In the genomic region with DNA sequence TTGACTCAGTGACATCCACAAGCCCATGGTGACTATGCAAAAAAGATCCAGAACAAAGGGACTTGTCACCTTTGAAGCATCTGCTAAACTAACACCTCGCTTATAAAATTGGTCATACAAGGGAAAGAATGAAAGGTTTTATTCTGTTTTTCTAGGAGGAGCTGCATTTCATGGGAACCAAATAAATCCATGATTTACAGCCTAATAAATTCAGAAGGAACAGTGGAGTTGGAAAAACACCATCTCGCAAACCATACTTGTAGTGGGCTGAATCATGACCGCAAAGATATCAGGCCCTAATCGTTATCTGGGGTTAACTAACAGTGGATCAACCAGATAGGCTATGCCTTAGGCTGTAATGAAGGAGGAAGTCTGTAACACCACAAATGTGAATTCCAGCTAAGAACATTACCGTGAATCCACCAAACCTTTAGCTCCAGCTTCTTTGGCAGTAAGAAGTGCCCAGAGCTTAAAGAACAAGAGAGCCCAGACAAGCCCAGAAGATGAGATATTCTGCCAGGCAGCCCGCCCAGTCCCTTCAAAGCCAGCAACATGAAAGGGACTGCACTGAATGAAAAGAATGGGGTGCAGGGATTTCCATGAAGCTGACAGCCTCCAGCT, we compare ENCODE assay signal across 19 cellular contexts. TPM values are rescaled to one million over a fixed set of nuclear protein-coding genes. Genes with fewer than 3 reads are reported as not detected.
DNase-seq lines count a peak whose midpoint lies in the region; ATAC-seq and TF ChIP-seq lines count a peak whose summit lies in the region.
"Had no signal": no experiment of that assay in that cellular context is flagged by ENCODE, and none has a peak within 500 bp of the region (broad histone marks: within the 10 kb centered on the region; RNA-seq: fewer than 3 reads in every experiment).

No MANE protein-coding gene starts in this region.

- no peak for TF ChIP-seq POLR2A in transverse colon (IDR thresholded peaks at IDR 0.05)

- H3K9me3 Mint-ChIP-seq in activated CD4-positive, alpha-beta memory T cell treated with anti-CD3 and anti-CD28 coated beads for 36 hours, result no peaks in the 10 kb centered on the region
- H3K9me3 Mint-ChIP-seq in activated CD4-positive, alpha-beta memory T cell treated with anti-CD3 and anti-CD28 coated beads, Interleukin-2, amount 10 ng/mL, durations not matched to agents 7 days and 5 days, result no peaks in the 10 kb centered on the region
- no peaks in the 10 kb centered on the region for H3K9me3 Mint-ChIP-seq in activated T-helper 1 cell treated with anti-CD3 and anti-CD28 coated beads, Interleukin-12 subunit alpha, Interleukin-12 subunit beta, Interleukin-2, Interleukin-4 antibody, amounts not matched to agents 30 ng/mL and 10 ng/mL and 1 ng/mL, durations not matched to agents 14 hours and 24 hours and 36 hours
- H3K9me3 Mint-ChIP-seq: activated T-cell treated with anti-CD3 and anti-CD28 coated beads, Interleukin-2, amount 50 U/mL, for 4 hours; CD4-positive, alpha-beta T cell; stimulated activated naive CD8-positive, alpha-beta T cell treated with anti-CD3 and anti-CD28 coated beads, Interleukin-15, amount 100 ng/mL, for 72 hours had no signal

- peaks cover 78% of the 10 kb centered on the region for H3K4me1 ChIP-seq in OCI-LY7 (ENCODE audit: insufficient read depth, low read length, poor library complexity, severe bottlenecking)
- H3K4me1 ChIP-seq in transverse colon, result peaks cover 27 to 71% (median 42%) of the 10 kb centered on the region in 4 donors

- H3K4me3 Mint-ChIP-seq in activated CD4-positive, alpha-beta memory T cell treated with anti-CD3 and anti-CD28 coated beads for 36 hours, result no peak overlapping the region
- no peak overlapping the region for H3K4me3 Mint-ChIP-seq in activated CD4-positive, alpha-beta memory T cell treated with anti-CD3 and anti-CD28 coated beads, Interleukin-2, amount 10 ng/mL, durations not matched to agents 7 days and 5 days
- no peak overlapping the region for H3K4me3 Mint-ChIP-seq in activated T-helper 1 cell treated with anti-CD3 and anti-CD28 coated beads, Interleukin-12 subunit alpha, Interleukin-12 subunit beta, Interleukin-2, Interleukin-4 antibody, amounts not matched to agents 30 ng/mL and 10 ng/mL and 1 ng/mL, durations not matched to agents 14 hours and 24 hours and 36 hours
- H3K4me3 Mint-ChIP-seq: activated CD4-positive, alpha-beta T cell treated with anti-CD3 and anti-CD28 coated beads, Interleukin-2, amount 10 ng/mL, durations not matched to agents 24 days and 14 days; activated T-cell treated with anti-CD3 and anti-CD28 coated beads, Interleukin-2, amount 50 U/mL, for 4 hours; CD4-positive, alpha-beta T cell; stimulated activated naive CD8-positive, alpha-beta T cell treated with anti-CD3 and anti-CD28 coated beads, Interleukin-15, amount 100 ng/mL, for 72 hours had no signal

- no peaks in the 10 kb centered on the region for H3K27me3 Mint-ChIP-seq in activated CD4-positive, alpha-beta memory T cell treated with anti-CD3 and anti-CD28 coated beads for 36 hours
- H3K27me3 Mint-ChIP-seq in activated CD4-positive, alpha-beta memory T cell treated with anti-CD3 and anti-CD28 coated beads, Interleukin-2, amount 10 ng/mL, durations not matched to agents 7 days and 5 days, result no peaks in the 10 kb centered on the region
- peaks cover 8% of the 10 kb centered on the region for H3K27me3 Mint-ChIP-seq in activated T-helper 1 cell treated with anti-CD3 and anti-CD28 coated beads, Interleukin-12 subunit alpha, Interleukin-12 subunit beta, Interleukin-2, Interleukin-4 antibody, amounts not matched to agents 30 ng/mL and 10 ng/mL and 1 ng/mL, durations not matched to agents 14 hours and 24 hours and 36 hours (ENCODE audit: insufficient read depth)
- H3K27me3 Mint-ChIP-seq: CD4-positive, alpha-beta T cell had no signal

- peaks cover 33% of the 10 kb centered on the region for H3K4me1 Mint-ChIP-seq in activated CD4-positive, alpha-beta memory T cell treated with anti-CD3 and anti-CD28 coated beads for 36 hours (ENCODE audit: low read depth)
- H3K4me1 Mint-ChIP-seq in activated CD4-positive, alpha-beta memory T cell treated with anti-CD3 and anti-CD28 coated beads, Interleukin-2, amount 10 ng/mL, durations not matched to agents 7 days and 5 days, result peaks cover 30% of the 10 kb centered on the region
- H3K4me1 Mint-ChIP-seq in activated T-helper 1 cell treated with anti-CD3 and anti-CD28 coated beads, Interleukin-12 subunit alpha, Interleukin-12 subunit beta, Interleukin-2, Interleukin-4 antibody, amounts not matched to agents 30 ng/mL and 10 ng/mL and 1 ng/mL, durations not matched to agents 14 hours and 24 hours and 36 hours (ENCODE audit: low read depth), result peaks cover 35% of the 10 kb centered on the region

- H3K79me2 ChIP-seq in OCI-LY7 (ENCODE audit: insufficient read depth, low read depth, low read length), result no peaks in the 10 kb centered on the region

- POLR2A ChIA-PET in activated CD4-positive, alpha-beta memory T cell treated with anti-CD3 and anti-CD28 coated beads for 36 hours (lab: Charles Lee), result interaction anchor here (0.7 kb wide), 1 partner anchor 12 kb away, joined by 3 read pairs; no protein-coding TSS in a partner anchor
- POLR2A ChIA-PET in activated CD4-positive, alpha-beta memory T cell treated with anti-CD3 and anti-CD28 coated beads, Interleukin-2, amount 10 ng/mL, durations not matched to agents 7 days and 5 days (lab: Charles Lee), result no interaction called here
- POLR2A ChIA-PET in OCI-LY7 (lab: Charles Lee), result interaction anchor here (0.5 to 2.0 kb wide), 11 partner anchors 9 to 280 kb away, joined by 3 to 13 read pairs (median 4); no protein-coding TSS in a partner anchor

- no peak for TF ChIP-seq EP300 in transverse colon (IDR thresholded peaks at IDR 0.05; ENCODE audit: low read depth)

- peak; percentile 7 for DNase-seq in activated CD4-positive, alpha-beta memory T cell treated with anti-CD3 and anti-CD28 coated beads for 36 hours
- DNase-seq in activated CD4-positive, alpha-beta memory T cell treated with anti-CD3 and anti-CD28 coated beads, Interleukin-2, amount 10 ng/mL, durations not matched to agents 7 days and 5 days, result no peak
- no peak for DNase-seq in OCI-LY7 (ENCODE audit: low spot score)
- DNase-seq in epithelial cell of prostate (ENCODE audit: low read depth, low spot score), result no peak
- DNase-seq in transverse colon, result peak; percentile 7
- DNase-seq in activated T-helper 1 cell treated with anti-CD3 and anti-CD28 coated beads, Interleukin-12 subunit alpha, Interleukin-12 subunit beta, Interleukin-2, Interleukin-4 antibody, amounts not matched to agents 30 ng/mL and 10 ng/mL and 1 ng/mL, durations not matched to agents 14 hours and 24 hours and 36 hours (ENCODE audit: low spot score), result no peak
- no peak for DNase-seq in NCI-H1694 treated with DMSO at 0.1 percent for 48 hours (lab: John Stamatoyannopoulos, UW)
- DNase-seq: activated CD4-positive, alpha-beta T cell treated with anti-CD3 and anti-CD28 coated beads, Interleukin-2, amount 10 ng/mL, durations not matched to agents 24 days and 14 days; activated T-cell treated with anti-CD3 and anti-CD28 coated beads, Interleukin-2, amount 50 U/mL, for 4 hours; GDM1; NCI-H2081 treated with DMSO at 0.1 percent for 48 hours; NCI-H69; stimulated activated naive CD8-positive, alpha-beta T cell treated with anti-CD3 and anti-CD28 coated beads, Interleukin-15, amount 100 ng/mL, for 72 hours; T-helper 2 cell had no signal

- peak overlapping the region; percentile 73 for H3K27ac ChIP-seq in OCI-LY7 (ENCODE audit: low read depth, low read length, poor library complexity, severe bottlenecking)
- H3K27ac ChIP-seq in epithelial cell of prostate, result peak overlapping the region; percentile 2
- H3K27ac ChIP-seq in transverse colon, result peak overlapping the region; percentile 68 to 80 (median 78)
- H3K27ac ChIP-seq: 22Rv1, RWPE1 had no signal

- no peak for ATAC-seq in HG03469 (IDR thresholded peaks at IDR 0.05; ENCODE audit: unreplicated experiment)
- ATAC-seq: activated T-cell treated with anti-CD3 and anti-CD28 coated beads, Interleukin-2, amount 50 U/mL, for 4 hours; stimulated activated naive CD8-positive, alpha-beta T cell treated with anti-CD3 and anti-CD28 coated beads, Interleukin-15, amount 100 ng/mL, for 72 hours had no signal

- H3K4me3 ChIP-seq in OCI-LY7 (ENCODE audit: low read depth, low read length, poor library complexity, severe bottlenecking), result peak overlapping the region; percentile 28
- H3K4me3 ChIP-seq in transverse colon, result no peak overlapping the region

- no peaks in the 10 kb centered on the region for H3K9me2 ChIP-seq in OCI-LY7 (ENCODE audit: insufficient read depth, low read length)

- TF ChIP-seq CTCF in OCI-LY7 (conservative IDR thresholded peaks at IDR 0.05; ENCODE audit: low read length) (no peak), transverse colon (IDR thresholded peaks at IDR 0.05) (no peak)

- CTCF ChIA-PET in activated CD4-positive, alpha-beta memory T cell treated with anti-CD3 and anti-CD28 coated beads for 36 hours (lab: Charles Lee), result interaction anchor here (0.6 to 2.8 kb wide), 2 partner anchors 10 to 151 kb away, joined by 3 to 6 read pairs; no protein-coding TSS in a partner anchor
- CTCF ChIA-PET in activated CD4-positive, alpha-beta memory T cell treated with anti-CD3 and anti-CD28 coated beads, Interleukin-2, amount 10 ng/mL, durations not matched to agents 7 days and 5 days (lab: Charles Lee), result interaction anchor here (1.5 to 2.3 kb wide), 3 partner anchors 60 to 159 kb away, joined by 3 to 7 read pairs (median 5); no protein-coding TSS in a partner anchor
- CTCF ChIA-PET in OCI-LY7 (lab: Charles Lee; ENCODE audit: unreplicated experiment), result interaction anchor here (1.2 kb wide), 1 partner anchor 67 kb away, joined by 4 read pairs; no protein-coding TSS in a partner anchor

- H3K27me3 ChIP-seq in transverse colon, result no peaks in the 10 kb centered on the region

- no peak overlapping the region for H3K27ac Mint-ChIP-seq in activated CD4-positive, alpha-beta memory T cell treated with anti-CD3 and anti-CD28 coated beads for 36 hours
- no peak overlapping the region for H3K27ac Mint-ChIP-seq in activated CD4-positive, alpha-beta memory T cell treated with anti-CD3 and anti-CD28 coated beads, Interleukin-2, amount 10 ng/mL, durations not matched to agents 7 days and 5 days
- no peak overlapping the region for H3K27ac Mint-ChIP-seq in activated T-helper 1 cell treated with anti-CD3 and anti-CD28 coated beads, Interleukin-12 subunit alpha, Interleukin-12 subunit beta, Interleukin-2, Interleukin-4 antibody, amounts not matched to agents 30 ng/mL and 10 ng/mL and 1 ng/mL, durations not matched to agents 14 hours and 24 hours and 36 hours
- H3K27ac Mint-ChIP-seq: activated CD4-positive, alpha-beta T cell treated with anti-CD3 and anti-CD28 coated beads, Interleukin-2, amount 10 ng/mL, durations not matched to agents 24 days and 14 days; CD4-positive, alpha-beta T cell had no signal

- no TSS peak for BruUV-seq in OCI-LY7 (replicated peaks; lab: Mats Ljungman, UMichigan)

- 31 to 63% methylated on average over 5 to 6 of the region's 6 CpGs for WGBS in transverse colon (ENCODE audit: low coverage in 1 of 2), 2 donors

- H3K36me3 ChIP-seq in OCI-LY7 (ENCODE audit: insufficient read depth, low read length), result no peaks in the 10 kb centered on the region
- no peaks in the 10 kb centered on the region for H3K36me3 ChIP-seq in transverse colon

- H3K4me2 ChIP-seq in OCI-LY7 (ENCODE audit: low read length), result peak overlapping the region; percentile 63

- H2AFZ ChIP-seq in OCI-LY7 (ENCODE audit: low read length), result peak overlapping the region; percentile 68

- in situ Hi-C loops in transverse colon (cut with MboI; ENCODE audit: low pct_ligation_motif_present in 1 of 4, low pct_unique_long_range_greater_than_20kb in 1 of 4, low sequenced_read_pairs in 3 of 4), result loop anchor here in 1 of 4 donors (10.0 to 25.0 kb wide), 2 partner anchors 66 to 306 kb away; no protein-coding TSS in a partner anchor

- H3K9me3 ChIP-seq in OCI-LY7 (ENCODE audit: low read length) (no peaks in the 10 kb centered on the region), transverse colon (no peaks in the 10 kb centered on the region)

- H3K36me3 Mint-ChIP-seq in activated CD4-positive, alpha-beta memory T cell treated with anti-CD3 and anti-CD28 coated beads for 36 hours, result no peaks in the 10 kb centered on the region
- H3K36me3 Mint-ChIP-seq in activated CD4-positive, alpha-beta memory T cell treated with anti-CD3 and anti-CD28 coated beads, Interleukin-2, amount 10 ng/mL, durations not matched to agents 7 days and 5 days (ENCODE audit: low read depth), result no peaks in the 10 kb centered on the region
- no peaks in the 10 kb centered on the region for H3K36me3 Mint-ChIP-seq in activated T-helper 1 cell treated with anti-CD3 and anti-CD28 coated beads, Interleukin-12 subunit alpha, Interleukin-12 subunit beta, Interleukin-2, Interleukin-4 antibody, amounts not matched to agents 30 ng/mL and 10 ng/mL and 1 ng/mL, durations not matched to agents 14 hours and 24 hours and 36 hours (ENCODE audit: low read depth)

- H4K20me1 ChIP-seq in OCI-LY7 (ENCODE audit: insufficient read depth, low read length), result no peaks in the 10 kb centered on the region

- intact Hi-C loops in activated CD4-positive, alpha-beta memory T cell treated with anti-CD3 and anti-CD28 coated beads for 36 hours (cut with micrococcal nuclease), result loop anchor here (2.0 to 10.0 kb wide), 3 partner anchors 68 to 326 kb away; no protein-coding TSS in a partner anchor
- intact Hi-C loops in OCI-LY7 (cut with micrococcal nuclease; ENCODE audit: unreplicated experiment) (loop anchor here (2.0 to 10.0 kb wide), 3 partner anchors 68 to 604 kb away; no protein-coding TSS in a partner anchor), transverse colon (cut with DNase I; ENCODE audit: low total_unique reads) (no loop called here)
- intact Hi-C loops in activated T-helper 1 cell treated with anti-CD3 and anti-CD28 coated beads, Interleukin-12 subunit alpha, Interleukin-12 subunit beta, Interleukin-2, Interleukin-4 antibody, amounts not matched to agents 30 ng/mL and 10 ng/mL and 1 ng/mL, durations not matched to agents 14 hours and 24 hours and 36 hours (cut with micrococcal nuclease), result loop anchor here (5.0 kb wide), 1 partner anchor 44 kb away; the partner anchor contains the start of gene SLC37A1

RNA-seq across cellular contexts. Expression of gene RSPH1, which starts 27.4 kb away (rescaled TPM):
- total RNA-seq in activated CD4-positive, alpha-beta memory T cell treated with anti-CD3 and anti-CD28 coated beads for 36 hours, result under 1 TPM; 0.38 to 0.53 TPM
- not detected for total RNA-seq in activated CD4-positive, alpha-beta memory T cell treated with anti-CD3 and anti-CD28 coated beads, Interleukin-2, amount 10 ng/mL, durations not matched to agents 7 days and 5 days
- 1.9 and 3.9 TPM in 2 replicates for total RNA-seq in OCI-LY7 (2014; rRNA removed; shearing (Covaris generic))
- 2.5 and 3.5 TPM in 2 replicates for total RNA-seq in OCI-LY7 (2022)
- total RNA-seq in transverse colon, result 1 to 10 TPM in 3 of 4 donors, under 1 TPM in 1; 0.80 to 10.0 (median 8.0) TPM
- not detected in 2 replicates for total RNA-seq in activated T-helper 1 cell treated with anti-CD3 and anti-CD28 coated beads, Interleukin-12 subunit alpha, Interleukin-12 subunit beta, Interleukin-2, Interleukin-4 antibody, amounts not matched to agents 30 ng/mL and 10 ng/mL and 1 ng/mL, durations not matched to agents 14 hours and 24 hours and 36 hours
- total RNA-seq: activated CD4-positive, alpha-beta T cell treated with anti-CD3 and anti-CD28 coated beads, Interleukin-2, amount 10 ng/mL, durations not matched to agents 24 days and 14 days; activated T-cell treated with anti-CD3 and anti-CD28 coated beads, Interleukin-2, amount 50 U/mL, for 4 hours; glomerular endothelial cell had no signal

RNA-seq across cellular contexts. Expression of gene SLC37A1, which starts 45.0 kb away (rescaled TPM):
- total RNA-seq in activated CD4-positive, alpha-beta memory T cell treated with anti-CD3 and anti-CD28 coated beads for 36 hours, result 10 to 100 TPM; 21.1 to 21.2 TPM
- total RNA-seq in activated CD4-positive, alpha-beta memory T cell treated with anti-CD3 and anti-CD28 coated beads, Interleukin-2, amount 10 ng/mL, durations not matched to agents 7 days and 5 days, result 10 to 100 TPM; 12.7 to 13.3 TPM
- total RNA-seq in OCI-LY7 (2014; rRNA removed; shearing (Covaris generic)), result 20.5 and 27.6 TPM in 2 replicates
- total RNA-seq in OCI-LY7 (2022) (22.5 and 29.4 TPM in 2 replicates), transverse colon (100 to 1,000 TPM in 3 of 4 donors, 10 to 100 TPM in 1; 80.8 to 139 (median 117) TPM)
- 21.9 and 25.0 TPM in 2 replicates for total RNA-seq in activated T-helper 1 cell treated with anti-CD3 and anti-CD28 coated beads, Interleukin-12 subunit alpha, Interleukin-12 subunit beta, Interleukin-2, Interleukin-4 antibody, amounts not matched to agents 30 ng/mL and 10 ng/mL and 1 ng/mL, durations not matched to agents 14 hours and 24 hours and 36 hours

Comparison
In these comparisons a context has a peak if more than half of its experiments do, and no peak if none do; other contexts are left out.
1. DNase-seq: peak in activated CD4-positive, alpha-beta memory T cell treated with anti-CD3 and anti-CD28 coated beads for 36 hours (single experiment) and transverse colon (single experiment); none in activated CD4-positive, alpha-beta memory T cell treated with anti-CD3 and anti-CD28 coated beads, Interleukin-2, amount 10 ng/mL, durations not matched to agents 7 days and 5 days (single experiment), OCI-LY7 (single experiment), epithelial cell of prostate (single experiment), activated T-helper 1 cell treated with anti-CD3 and anti-CD28 coated beads, Interleukin-12 subunit alpha, Interleukin-12 subunit beta, Interleukin-2, Interleukin-4 antibody, amounts not matched to agents 30 ng/mL and 10 ng/mL and 1 ng/mL, durations not matched to agents 14 hours and 24 hours and 36 hours (single experiment) and NCI-H1694 treated with DMSO at 0.1 percent for 48 hours (single experiment).
2. H3K27ac ChIP-seq: peak in every context shown above with its lines; median percentile 78 in transverse colon; 73 in OCI-LY7; 2 in epithelial cell of prostate.